15 cellular contexts compared by ENCODE assay signal in the genomic region with DNA sequence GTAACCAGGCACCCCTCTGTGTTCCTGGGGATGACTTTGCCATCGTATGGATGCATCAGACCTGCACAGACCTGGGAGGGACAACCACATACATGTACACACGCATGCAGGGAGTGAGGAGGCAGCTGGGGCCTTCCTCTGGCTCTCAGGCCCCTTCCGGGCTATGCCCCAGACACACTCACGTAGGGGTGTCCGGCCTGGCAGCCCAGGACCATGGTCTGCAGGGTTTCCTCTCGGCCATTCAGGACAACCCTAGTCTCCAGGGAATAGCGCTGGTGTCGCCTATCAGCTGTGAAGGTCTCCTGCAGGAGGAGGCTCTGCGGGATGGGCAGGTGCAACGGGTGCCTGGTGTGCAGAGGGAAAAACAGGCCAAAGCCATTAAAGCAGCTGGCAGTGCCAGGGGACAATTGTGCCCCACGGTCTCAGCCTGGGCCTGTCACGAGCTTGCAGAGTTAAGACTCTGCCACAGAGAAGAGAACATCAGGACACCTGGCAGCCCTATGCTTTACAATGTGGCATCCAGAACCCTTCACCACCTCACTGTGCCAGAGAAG.
"Had no signal": no experiment of that assay in that cellular context is flagged by ENCODE, and none has a peak within 500 bp of the region (broad histone marks: within the 10 kb centered on the region; RNA-seq: fewer than 3 reads in every experiment).

No MANE protein-coding gene starts in this region.

- DNase-seq: activated CD4-positive, alpha-beta memory T cell treated with anti-CD3 and anti-CD28 coated beads for 36 hours; activated CD4-positive, alpha-beta T cell treated with anti-CD3 and anti-CD28 coated beads for 36 hours; activated naive CD4-positive, alpha-beta T cell; activated naive CD8-positive, alpha-beta T cell treated with anti-CD3 and anti-CD28 coated beads for 36 hours; activated T-cell treated with anti-CD3 and anti-CD28 coated beads for 4 hours; amniotic stem cell; effector CD4-positive, alpha-beta T cell; gastrocnemius medialis; head of caudate nucleus; retina; stimulated activated naive B cell treated with anti-CD40 and anti-IgM and Interleukin-4, amounts not matched to agents 10 μg/mL and 1 μg/mL and 100 μg/mL, for 72 hours had no signal

- H3K9me3 ChIP-seq: gastrocnemius medialis, left lung, thoracic aorta, upper lobe of left lung had no signal

- H3K4me1 ChIP-seq: gastrocnemius medialis, left lung, upper lobe of left lung had no signal

- H3K27me3 ChIP-seq: gastrocnemius medialis, left lung, upper lobe of left lung had no signal

- H3K36me3 ChIP-seq: gastrocnemius medialis, left lung, thoracic aorta, upper lobe of left lung had no signal

- ATAC-seq: activated CD4-positive, alpha-beta T cell treated with anti-CD3 and anti-CD28 coated beads for 36 hours; gastrocnemius medialis; left lung; stimulated activated naive B cell treated with anti-CD40 and anti-IgM and Interleukin-4, amounts not matched to agents 10 μg/mL and 1 μg/mL and 100 μg/mL, for 72 hours; WTC11 had no signal

- H3K27ac ChIP-seq: gastrocnemius medialis, left lung, thoracic aorta, upper lobe of left lung had no signal

- H3K4me3 ChIP-seq: gastrocnemius medialis, left lung, thoracic aorta, upper lobe of left lung had no signal
